9 cellular contexts compared by ENCODE assay signal in genomic region chr9:117704597-117704996, GRCh38. TPM values are rescaled to one million over a fixed set of nuclear protein-coding genes. Genes with fewer than 3 reads are reported as not detected.
DNase-seq lines count a peak whose midpoint lies in the region; ATAC-seq lines count a peak whose summit lies in the region.
"Had no signal": no experiment of that assay in that cellular context is flagged by ENCODE, and none has a peak within 500 bp of the region (broad histone marks: within the 10 kb centered on the region; RNA-seq: fewer than 3 reads in every experiment).

No MANE protein-coding gene starts in this region.

- peaks cover 4 to 8% of the 10 kb centered on the region in 2 donors for H3K4me1 ChIP-seq in muscle layer of duodenum (ENCODE audit: control insufficient read depth in 1 of 2, insufficient read depth in 2 of 2, low read length in 2 of 2)

- intact Hi-C loops in activated T-helper 1 cell treated with anti-CD3 and anti-CD28 coated beads, Interleukin-12 subunit alpha, Interleukin-12 subunit beta, Interleukin-2, Interleukin-4 antibody, amounts not matched to agents 30 ng/mL and 10 ng/mL and 1 ng/mL, durations not matched to agents 14 hours and 24 hours and 36 hours (cut with micrococcal nuclease): no loop called here

- H3K27me3 ChIP-seq in muscle layer of duodenum (ENCODE audit: low read depth, low read length): no peaks in the 10 kb centered on the region

- peaks cover 2% of the 10 kb centered on the region for H3K9me3 Mint-ChIP-seq in stimulated activated naive CD8-positive, alpha-beta T cell treated with anti-CD3 and anti-CD28 coated beads, Interleukin-15, Interleukin-2, amounts not matched to agents 100 ng/mL and 50 ng/mL, for 24 hours
- peaks cover 5 to 7% of the 10 kb centered on the region in 2 donors for H3K9me3 Mint-ChIP-seq in stimulated activated naive CD8-positive, alpha-beta T cell treated with anti-CD3 and anti-CD28 coated beads, Interleukin-15, amount 100 ng/mL, for 72 hours
- peaks cover 3% of the 10 kb centered on the region for H3K9me3 Mint-ChIP-seq in activated T-helper 1 cell treated with anti-CD3 and anti-CD28 coated beads, Interleukin-12 subunit alpha, Interleukin-12 subunit beta, Interleukin-2, Interleukin-4 antibody, amounts not matched to agents 30 ng/mL and 10 ng/mL and 1 ng/mL, durations not matched to agents 14 hours and 24 hours and 36 hours
- H3K9me3 Mint-ChIP-seq: H9 had no signal

- no peak overlapping the region for H3K27ac Mint-ChIP-seq in stimulated activated naive CD8-positive, alpha-beta T cell treated with anti-CD3 and anti-CD28 coated beads, Interleukin-15, Interleukin-2, amounts not matched to agents 100 ng/mL and 50 ng/mL, for 24 hours
- H3K27ac Mint-ChIP-seq in stimulated activated naive CD8-positive, alpha-beta T cell treated with anti-CD3 and anti-CD28 coated beads, Interleukin-15, amount 100 ng/mL, for 72 hours: no peak overlapping the region
- no peak overlapping the region for H3K27ac Mint-ChIP-seq in activated T-helper 1 cell treated with anti-CD3 and anti-CD28 coated beads, Interleukin-12 subunit alpha, Interleukin-12 subunit beta, Interleukin-2, Interleukin-4 antibody, amounts not matched to agents 30 ng/mL and 10 ng/mL and 1 ng/mL, durations not matched to agents 14 hours and 24 hours and 36 hours

- no peaks in the 10 kb centered on the region for H3K9me3 ChIP-seq in muscle layer of duodenum (ENCODE audit: control insufficient read depth in 1 of 2, low read length in 2 of 2)

- peaks cover 3 to 6% of the 10 kb centered on the region in 2 donors for H3K36me3 ChIP-seq in muscle layer of duodenum (ENCODE audit: control insufficient read depth in 1 of 2, insufficient read depth in 2 of 2, low read length in 2 of 2)

- H3K27me3 Mint-ChIP-seq in stimulated activated naive CD8-positive, alpha-beta T cell treated with anti-CD3 and anti-CD28 coated beads, Interleukin-15, Interleukin-2, amounts not matched to agents 100 ng/mL and 50 ng/mL, for 24 hours: peaks cover 5% of the 10 kb centered on the region
- peaks cover 23% of the 10 kb centered on the region for H3K27me3 Mint-ChIP-seq in stimulated activated naive CD8-positive, alpha-beta T cell treated with anti-CD3 and anti-CD28 coated beads, Interleukin-15, amount 100 ng/mL, for 72 hours
- peaks cover 8% of the 10 kb centered on the region for H3K27me3 Mint-ChIP-seq in activated T-helper 1 cell treated with anti-CD3 and anti-CD28 coated beads, Interleukin-12 subunit alpha, Interleukin-12 subunit beta, Interleukin-2, Interleukin-4 antibody, amounts not matched to agents 30 ng/mL and 10 ng/mL and 1 ng/mL, durations not matched to agents 14 hours and 24 hours and 36 hours (ENCODE audit: insufficient read depth)

- no peak for DNase-seq in stimulated activated naive CD8-positive, alpha-beta T cell treated with anti-CD3 and anti-CD28 coated beads, Interleukin-15, amount 100 ng/mL, for 72 hours
- DNase-seq in cerebellar cortex (ENCODE audit: low spot score): peak; percentile 1
- DNase-seq in NK-92 (lab: John Stamatoyannopoulos, UW; ENCODE audit: unreplicated experiment): no peak
- DNase-seq in COLO829 (ENCODE audit: low spot score): no peak
- no peak for DNase-seq in activated T-helper 1 cell treated with anti-CD3 and anti-CD28 coated beads, Interleukin-12 subunit alpha, Interleukin-12 subunit beta, Interleukin-2, Interleukin-4 antibody, amounts not matched to agents 30 ng/mL and 10 ng/mL and 1 ng/mL, durations not matched to agents 14 hours and 24 hours and 36 hours (ENCODE audit: low spot score)

- peak overlapping the region; percentile 72 for H3K27ac ChIP-seq in muscle layer of duodenum (ENCODE audit: low read length)

- H3K4me1 Mint-ChIP-seq in stimulated activated naive CD8-positive, alpha-beta T cell treated with anti-CD3 and anti-CD28 coated beads, Interleukin-15, Interleukin-2, amounts not matched to agents 100 ng/mL and 50 ng/mL, for 24 hours (ENCODE audit: low read depth): peaks cover 8% of the 10 kb centered on the region
- no peaks in the 10 kb centered on the region for H3K4me1 Mint-ChIP-seq in stimulated activated naive CD8-positive, alpha-beta T cell treated with anti-CD3 and anti-CD28 coated beads, Interleukin-15, amount 100 ng/mL, for 72 hours
- H3K4me1 Mint-ChIP-seq in activated T-helper 1 cell treated with anti-CD3 and anti-CD28 coated beads, Interleukin-12 subunit alpha, Interleukin-12 subunit beta, Interleukin-2, Interleukin-4 antibody, amounts not matched to agents 30 ng/mL and 10 ng/mL and 1 ng/mL, durations not matched to agents 14 hours and 24 hours and 36 hours (ENCODE audit: low read depth): peaks cover 10% of the 10 kb centered on the region

- peak overlapping the region; percentile 37 for H3K4me3 Mint-ChIP-seq in stimulated activated naive CD8-positive, alpha-beta T cell treated with anti-CD3 and anti-CD28 coated beads, Interleukin-15, Interleukin-2, amounts not matched to agents 100 ng/mL and 50 ng/mL, for 24 hours
- H3K4me3 Mint-ChIP-seq in stimulated activated naive CD8-positive, alpha-beta T cell treated with anti-CD3 and anti-CD28 coated beads, Interleukin-15, amount 100 ng/mL, for 72 hours: no peak overlapping the region
- no peak overlapping the region for H3K4me3 Mint-ChIP-seq in activated T-helper 1 cell treated with anti-CD3 and anti-CD28 coated beads, Interleukin-12 subunit alpha, Interleukin-12 subunit beta, Interleukin-2, Interleukin-4 antibody, amounts not matched to agents 30 ng/mL and 10 ng/mL and 1 ng/mL, durations not matched to agents 14 hours and 24 hours and 36 hours
- H3K4me3 Mint-ChIP-seq: H9 had no signal

- H3K36me3 Mint-ChIP-seq in stimulated activated naive CD8-positive, alpha-beta T cell treated with anti-CD3 and anti-CD28 coated beads, Interleukin-15, Interleukin-2, amounts not matched to agents 100 ng/mL and 50 ng/mL, for 24 hours (ENCODE audit: low read depth): peaks cover 6% of the 10 kb centered on the region
- H3K36me3 Mint-ChIP-seq in activated T-helper 1 cell treated with anti-CD3 and anti-CD28 coated beads, Interleukin-12 subunit alpha, Interleukin-12 subunit beta, Interleukin-2, Interleukin-4 antibody, amounts not matched to agents 30 ng/mL and 10 ng/mL and 1 ng/mL, durations not matched to agents 14 hours and 24 hours and 36 hours (ENCODE audit: low read depth): no peaks in the 10 kb centered on the region

- peak overlapping the region; percentile 58 to 59 for H3K4me3 ChIP-seq in muscle layer of duodenum (ENCODE audit: low read depth in 1 of 2, low read length in 2 of 2)

- ATAC-seq in stimulated activated naive CD8-positive, alpha-beta T cell treated with anti-CD3 and anti-CD28 coated beads, Interleukin-15, amount 100 ng/mL, for 72 hours: no peak
- no peak for ATAC-seq in HG02588 (IDR thresholded peaks at IDR 0.05; ENCODE audit: unreplicated experiment)

RNA-seq across cellular contexts. Expression of gene TLR4, which starts 0.4 kb away (rescaled TPM):
- not detected in 2 replicates for total RNA-seq in activated T-helper 1 cell treated with anti-CD3 and anti-CD28 coated beads, Interleukin-12 subunit alpha, Interleukin-12 subunit beta, Interleukin-2, Interleukin-4 antibody, amounts not matched to agents 30 ng/mL and 10 ng/mL and 1 ng/mL, durations not matched to agents 14 hours and 24 hours and 36 hours
